Comparison of ENCODE assay signal across 1 cellular context in genomic region chr2:79235135-79235534, GRCh38.
TF ChIP-seq lines count a peak whose summit lies in the region.

No MANE protein-coding gene starts in this region.

TF ChIP-seq in GM12878, 131 proteins besides CTCF, POLR2A, EP300 and RAD21 (continued from another document):
- TF ChIP-seq ZNF217 (IDR thresholded peaks at IDR 0.05) (no peak), REST (IDR thresholded peaks at IDR 0.05; ENCODE audit: low read depth, low read length) (no peak), USF2 (IDR thresholded peaks at IDR 0.05; ENCODE audit: borderline replicate concordance, low read depth, low read length) (no peak), ZNF384 (IDR thresholded peaks at IDR 0.05; ENCODE audit: borderline replicate concordance, low read depth, low read length) (no peak), MTA3 (IDR thresholded peaks at IDR 0.05; ENCODE audit: borderline replicate concordance, low read length) (no peak)
